In the genomic region with DNA sequence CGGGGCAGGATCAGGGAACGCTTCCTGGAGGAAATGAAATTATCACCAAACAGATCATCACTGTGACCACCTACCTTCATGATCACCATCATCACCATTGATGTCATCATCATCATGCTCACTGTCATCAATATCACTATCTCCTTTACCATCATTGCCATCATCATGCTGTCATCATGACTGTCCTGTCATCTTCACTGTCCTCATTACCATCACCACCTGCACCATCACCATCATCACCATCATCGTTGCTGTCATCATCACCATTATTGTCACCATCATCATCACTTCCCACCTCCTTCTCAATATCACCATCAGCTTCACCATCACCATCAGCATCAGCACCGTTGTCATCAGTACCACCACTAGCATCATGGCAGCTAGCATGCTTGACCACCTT, we compare ENCODE assay signal across 3 cellular contexts.
A peak's percentile ranks its signal among the peaks of the same experiment; 100 is the strongest.
TF ChIP-seq lines count a peak whose summit lies in the region.

No MANE protein-coding gene starts in this region.

TF ChIP-seq in HepG2, 621 proteins besides CTCF, POLR2A, EP300 and RAD21 (continued from another document):
- TF ChIP-seq ZNF724P (CRISPR knock-in tag; IDR thresholded peaks at IDR 0.05; ENCODE audit: borderline replicate concordance) (no peak), CREB1 (IDR thresholded peaks at IDR 0.05) (peak; percentile 94), CREB1 (CRISPR knock-in tag; IDR thresholded peaks at IDR 0.05) (no peak), NFRKB (IDR thresholded peaks at IDR 0.05) (no peak)

TF ChIP-seq in K562, 482 proteins besides CTCF, POLR2A, EP300 and RAD21:
- TF ChIP-seq, protein P1, sequence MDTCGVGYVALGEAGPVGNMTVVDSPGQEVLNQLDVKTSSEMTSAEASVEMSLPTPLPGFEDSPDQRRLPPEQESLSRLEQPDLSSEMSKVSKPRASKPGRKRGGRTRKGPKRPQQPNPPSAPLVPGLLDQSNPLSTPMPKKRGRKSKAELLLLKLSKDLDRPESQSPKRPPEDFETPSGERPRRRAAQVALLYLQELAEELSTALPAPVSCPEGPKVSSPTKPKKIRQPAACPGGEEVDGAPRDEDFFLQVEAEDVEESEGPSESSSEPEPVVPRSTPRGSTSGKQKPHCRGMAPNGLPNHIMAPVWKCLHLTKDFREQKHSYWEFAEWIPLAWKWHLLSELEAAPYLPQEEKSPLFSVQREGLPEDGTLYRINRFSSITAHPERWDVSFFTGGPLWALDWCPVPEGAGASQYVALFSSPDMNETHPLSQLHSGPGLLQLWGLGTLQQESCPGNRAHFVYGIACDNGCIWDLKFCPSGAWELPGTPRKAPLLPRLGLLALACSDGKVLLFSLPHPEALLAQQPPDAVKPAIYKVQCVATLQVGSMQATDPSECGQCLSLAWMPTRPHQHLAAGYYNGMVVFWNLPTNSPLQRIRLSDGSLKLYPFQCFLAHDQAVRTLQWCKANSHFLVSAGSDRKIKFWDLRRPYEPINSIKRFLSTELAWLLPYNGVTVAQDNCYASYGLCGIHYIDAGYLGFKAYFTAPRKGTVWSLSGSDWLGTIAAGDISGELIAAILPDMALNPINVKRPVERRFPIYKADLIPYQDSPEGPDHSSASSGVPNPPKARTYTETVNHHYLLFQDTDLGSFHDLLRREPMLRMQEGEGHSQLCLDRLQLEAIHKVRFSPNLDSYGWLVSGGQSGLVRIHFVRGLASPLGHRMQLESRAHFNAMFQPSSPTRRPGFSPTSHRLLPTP (IDR thresholded peaks at IDR 0.05; ENCODE audit: borderline replicate concordance, extremely low read depth, insufficient read length): no peak
- TF ChIP-seq ZNF717 (CRISPR knock-in tag; IDR thresholded peaks at IDR 0.05) (no peak), CTBP1 (IDR thresholded peaks at IDR 0.05; ENCODE audit: borderline replicate concordance) (peak; percentile 38; the same call in 1 of the 2 replicates)

TF ChIP-seq in HEK293T, 16 proteins besides CTCF, POLR2A, EP300 and RAD21 (continued from another document):
- TF ChIP-seq, protein P2, sequence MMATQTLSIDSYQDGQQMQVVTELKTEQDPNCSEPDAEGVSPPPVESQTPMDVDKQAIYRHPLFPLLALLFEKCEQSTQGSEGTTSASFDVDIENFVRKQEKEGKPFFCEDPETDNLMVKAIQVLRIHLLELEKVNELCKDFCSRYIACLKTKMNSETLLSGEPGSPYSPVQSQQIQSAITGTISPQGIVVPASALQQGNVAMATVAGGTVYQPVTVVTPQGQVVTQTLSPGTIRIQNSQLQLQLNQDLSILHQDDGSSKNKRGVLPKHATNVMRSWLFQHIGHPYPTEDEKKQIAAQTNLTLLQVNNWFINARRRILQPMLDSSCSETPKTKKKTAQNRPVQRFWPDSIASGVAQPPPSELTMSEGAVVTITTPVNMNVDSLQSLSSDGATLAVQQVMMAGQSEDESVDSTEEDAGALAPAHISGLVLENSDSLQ (IDR thresholded peaks at IDR 0.05): no peak
- TF ChIP-seq SP1 (IDR thresholded peaks at IDR 0.05) (no peak), BHLHE40 (IDR thresholded peaks at IDR 0.05; ENCODE audit: borderline replicate concordance) (no peak), NFRKB (IDR thresholded peaks at IDR 0.05) (no peak), SUZ12 (IDR thresholded peaks at IDR 0.05) (no peak), CTBP1 (IDR thresholded peaks at IDR 0.05; ENCODE audit: borderline replicate concordance) (no peak), ZNF384 (IDR thresholded peaks at IDR 0.05) (no peak), TARDBP (IDR thresholded peaks at IDR 0.05) (no peak)
